7 cellular contexts compared by ENCODE assay signal in the genomic region with DNA sequence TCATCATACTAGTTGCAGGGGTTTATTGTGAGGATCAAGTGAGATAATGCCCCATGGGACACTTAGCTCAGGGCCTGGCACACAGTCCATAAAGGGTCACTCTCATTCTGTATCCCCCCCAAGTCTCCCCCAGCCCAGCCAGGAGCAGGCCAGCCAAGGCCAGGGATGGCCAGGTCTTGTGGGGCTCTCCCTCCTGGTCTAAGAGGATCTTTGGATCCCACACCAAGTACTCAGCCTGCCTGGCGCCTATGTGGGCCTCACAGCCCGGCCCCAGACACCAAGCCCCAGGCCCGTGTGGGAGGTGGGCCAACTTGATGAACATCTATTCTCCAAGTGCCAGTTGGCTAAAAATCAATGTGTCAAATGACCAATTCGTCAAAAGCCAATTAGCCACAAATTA.
"Had no signal": no experiment of that assay in that cellular context is flagged by ENCODE, and none has a peak within 500 bp of the region (broad histone marks: within the 10 kb centered on the region; RNA-seq: fewer than 3 reads in every experiment).

No MANE protein-coding gene starts in this region.

- H3K4me3 Mint-ChIP-seq: activated B cell treated with CpG ODN at 0.5 μM for 24 hours; activated CD4-positive, alpha-beta T cell treated with anti-CD3 and anti-CD28 coated beads, Interleukin-2, amount 10 ng/mL, durations not matched to agents 24 days and 14 days; activated naive CD4-positive, alpha-beta T cell treated with anti-CD3 and anti-CD28 coated beads for 36 hours; naive thymus-derived CD4-positive, alpha-beta T cell had no signal

- DNase-seq: activated B cell treated with CpG ODN at 0.5 μM for 24 hours; activated CD4-positive, alpha-beta T cell treated with anti-CD3 and anti-CD28 coated beads, Interleukin-2, amount 10 ng/mL, durations not matched to agents 24 days and 14 days; activated naive CD4-positive, alpha-beta T cell treated with anti-CD3 and anti-CD28 coated beads for 36 hours; erythroblast; naive thymus-derived CD4-positive, alpha-beta T cell; stimulated activated CD4-positive, alpha-beta T cell treated with anti-CD3 and anti-CD28 coated beads, Interleukin-4, amount 100 ng/mL, for 24 hours; T-helper 2 cell had no signal

- H3K4me1 Mint-ChIP-seq: activated B cell treated with CpG ODN at 0.5 μM for 24 hours; activated CD4-positive, alpha-beta T cell treated with anti-CD3 and anti-CD28 coated beads, Interleukin-2, amount 10 ng/mL, durations not matched to agents 24 days and 14 days; naive thymus-derived CD4-positive, alpha-beta T cell had no signal

- H3K36me3 Mint-ChIP-seq: naive thymus-derived CD4-positive, alpha-beta T cell had no signal

- H3K27ac Mint-ChIP-seq: activated B cell treated with CpG ODN at 0.5 μM for 24 hours; activated CD4-positive, alpha-beta T cell treated with anti-CD3 and anti-CD28 coated beads, Interleukin-2, amount 10 ng/mL, durations not matched to agents 24 days and 14 days; activated naive CD4-positive, alpha-beta T cell treated with anti-CD3 and anti-CD28 coated beads for 36 hours; naive thymus-derived CD4-positive, alpha-beta T cell had no signal

- ATAC-seq: naive thymus-derived CD4-positive, alpha-beta T cell had no signal

- H3K9me3 Mint-ChIP-seq: activated B cell treated with CpG ODN at 0.5 μM for 24 hours; activated CD4-positive, alpha-beta T cell treated with anti-CD3 and anti-CD28 coated beads, Interleukin-2, amount 10 ng/mL, durations not matched to agents 24 days and 14 days; activated naive CD4-positive, alpha-beta T cell treated with anti-CD3 and anti-CD28 coated beads for 36 hours; naive thymus-derived CD4-positive, alpha-beta T cell had no signal
